In the genomic region with DNA sequence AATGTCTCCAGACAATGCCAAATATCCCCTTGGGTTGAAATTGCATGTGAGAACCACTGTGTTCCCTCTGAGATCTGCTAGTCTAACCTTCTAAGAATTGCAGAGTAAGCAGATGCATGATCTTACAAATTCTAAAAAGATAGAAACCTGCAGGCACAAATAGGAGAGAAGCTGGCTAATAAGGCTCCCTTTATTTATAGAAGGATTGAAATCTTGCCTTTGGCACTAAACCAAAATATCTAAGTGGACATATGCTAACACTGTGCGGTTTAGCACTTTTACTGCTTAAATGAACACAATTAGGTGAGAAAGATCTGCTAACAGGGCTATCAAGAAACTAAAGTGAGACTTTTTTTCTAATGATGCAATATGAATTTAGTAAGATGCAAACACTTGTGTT, we compare ENCODE assay signal across 20 cellular contexts.
DNase-seq lines count a peak whose midpoint lies in the region; ATAC-seq and TF ChIP-seq lines count a peak whose summit lies in the region.
"Had no signal": no experiment of that assay in that cellular context is flagged by ENCODE, and none has a peak within 500 bp of the region (broad histone marks: within the 10 kb centered on the region; RNA-seq: fewer than 3 reads in every experiment).

No MANE protein-coding gene starts in this region.

- no peak for TF ChIP-seq POLR2A in gastroesophageal sphincter (IDR thresholded peaks at IDR 0.05)

- H3K4me1 ChIP-seq in gastroesophageal sphincter, result peaks cover 0 to 4% (median 0%) of the 10 kb centered on the region in 3 donors

- ATAC-seq in GM21423 (IDR thresholded peaks at IDR 0.05; ENCODE audit: unreplicated experiment) (no peak), gastroesophageal sphincter (no peak)
- ATAC-seq: HepG2, SK-N-SH treated with all-trans-retinoic acid at 6 μM for 48 hours had no signal

- in situ Hi-C loops in G401 (cut with HindIII; ENCODE audit: low sequenced_read_pairs), result no loop called here

- H3K27ac ChIP-seq in gastroesophageal sphincter, result no peak overlapping the region
- H3K27ac ChIP-seq: HL-60 had no signal

- TF ChIP-seq CTCF in retinal pigment epithelial cell (conservative IDR thresholded peaks at IDR 0.05; ENCODE audit: low read depth, low read length) (no peak), gastroesophageal sphincter (IDR thresholded peaks at IDR 0.05) (no peak)

- H3K36me3 ChIP-seq in gastroesophageal sphincter, result peaks cover 0 to 16% of the 10 kb centered on the region in 2 donors
- H3K36me3 ChIP-seq: BE2C had no signal

- WGBS in gastroesophageal sphincter (ENCODE audit: low coverage in 1 of 2), 2 donors, result 29 to 38% methylated on average over 1 of the region's 1 CpG

- H3K9me3 ChIP-seq in gastroesophageal sphincter, result no peaks in the 10 kb centered on the region
- H3K9me3 ChIP-seq: BE2C had no signal

- DNase-seq in G401 (ENCODE audit: low spot score) (peak; percentile 59), NCI-H2171 (lab: John Stamatoyannopoulos, UW) (peak; percentile 20), cerebellum (ENCODE audit: low spot score) (peak; percentile 23), retinal pigment epithelial cell (ENCODE audit: low read depth) (peak; percentile 73), HuH-7 (ENCODE audit: low spot score) (no peak)
- DNase-seq: BE2C; COR-L47; DMS153; GF-D8; KBM-7; NCI-H1092 treated with DMSO at 0.1 percent for 48 hours; NCI-H146; NCI-H2081; NCI-H69; NK-92 treated with Interleukin-12 subunit alpha and Interleukin-12 subunit beta, amount 100 ng/mL, for 24 hours had no signal

- no peak overlapping the region for H3K4me3 ChIP-seq in retinal pigment epithelial cell (ENCODE audit: low read length)
- no peak overlapping the region for H3K4me3 ChIP-seq in gastroesophageal sphincter

- H3K27me3 ChIP-seq in gastroesophageal sphincter, result no peaks in the 10 kb centered on the region
- H3K27me3 ChIP-seq: BE2C had no signal

- TF ChIP-seq EP300 in gastroesophageal sphincter (IDR thresholded peaks at IDR 0.05), result no peak
